Comparison of ENCODE assay signal across 8 cellular contexts in the genomic region with DNA sequence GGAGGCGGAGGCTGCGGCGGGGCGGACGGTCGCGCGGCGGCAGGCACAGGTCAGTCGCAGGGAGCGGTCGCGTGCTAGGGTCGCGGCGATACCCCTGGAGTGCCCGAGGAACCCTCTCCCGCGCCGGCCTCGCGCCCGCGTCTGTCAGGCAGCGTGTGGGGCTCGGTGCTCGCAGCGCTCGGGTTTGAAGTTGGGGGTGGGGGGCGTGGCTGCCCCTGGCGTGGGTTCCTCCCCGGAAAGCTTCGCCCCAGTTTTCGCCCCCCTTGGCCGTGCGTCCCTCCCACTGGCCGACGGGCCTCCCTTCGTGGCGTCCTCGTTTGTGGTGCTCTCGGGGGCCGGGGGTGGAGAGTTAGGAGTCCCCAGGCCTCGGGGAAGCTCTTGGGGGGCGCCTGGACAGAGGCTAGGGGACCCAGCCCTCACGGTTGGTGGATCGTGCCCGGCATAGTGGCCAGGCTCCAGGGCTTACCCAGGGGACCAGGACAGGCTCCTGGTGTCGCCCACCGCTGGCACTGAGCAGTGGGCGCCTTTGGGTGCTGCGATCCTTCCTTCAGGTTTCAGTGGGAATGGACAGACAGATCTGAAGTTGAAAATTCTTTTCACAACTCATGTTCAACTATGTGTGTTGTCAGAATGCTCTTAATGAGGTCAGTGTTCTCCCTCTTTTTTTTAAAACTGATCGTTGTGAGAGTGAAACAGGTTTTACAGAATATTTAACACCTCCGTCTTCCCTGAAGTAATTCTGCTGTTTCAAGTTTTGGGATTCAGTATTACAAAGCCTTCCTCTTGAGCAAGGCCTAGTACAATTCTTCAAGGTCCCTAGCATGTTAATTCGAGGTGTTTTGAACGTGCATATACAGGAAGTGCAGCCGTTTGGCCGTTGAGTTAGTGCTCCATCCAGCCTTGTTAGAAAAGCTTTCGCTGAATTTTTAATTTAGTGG. TPM values are rescaled to one million over a fixed set of nuclear protein-coding genes. Genes with fewer than 3 reads are reported as not detected.
DNase-seq lines count a peak whose midpoint lies in the region; ATAC-seq and TF ChIP-seq lines count a peak whose summit lies in the region.

No MANE protein-coding gene starts in this region.

- peak overlapping the region; percentile 95 for H3K27ac ChIP-seq in epithelial cell of prostate
- H3K27ac ChIP-seq in upper lobe of left lung = peak overlapping the region; percentile 88 to 98 (median 94)

- H3K27me3 ChIP-seq in neuron (ENCODE audit: insufficient read depth, low read length) (no peaks in the 10 kb centered on the region), upper lobe of left lung (no peaks in the 10 kb centered on the region)

- DNase-seq in EH (ENCODE audit: low read depth) (peak; percentile 48), LNCaP clone FGC (ENCODE audit: low read depth) (no peak), epithelial cell of prostate (ENCODE audit: low read depth, low spot score) (no peak), upper lobe of left lung (peak in 1 of 2 donors; percentile 61)
- DNase-seq in activated CD4-positive, alpha-beta T cell treated with anti-CD3 and anti-CD28 coated beads, Interleukin-2, amount 50 U/mL, for 48 hours = peak; percentile 68 to 72

- peak in 1 of 4 donors; percentile 65 for TF ChIP-seq POLR2A in upper lobe of left lung (IDR thresholded peaks at IDR 0.05)

- H3K36me3 ChIP-seq in neuron (ENCODE audit: insufficient read depth, low read length) (peaks cover 9% of the 10 kb centered on the region), upper lobe of left lung (peaks cover 0 to 11% (median 7%) of the 10 kb centered on the region in 4 donors)

- no peak for TF ChIP-seq CTCF in LNCaP clone FGC (IDR thresholded peaks at IDR 0.05; ENCODE audit: control insufficient read depth, extremely low read depth, insufficient read depth)
- TF ChIP-seq CTCF in upper lobe of left lung (IDR thresholded peaks at IDR 0.05) = no peak

- 0 to 2% methylated on average over 14 to 30 of the region's 59 CpGs for WGBS in upper lobe of left lung, 2 donors

- H3K4me1 ChIP-seq in neuron (ENCODE audit: insufficient read depth, low read length) = peaks cover 12% of the 10 kb centered on the region
- H3K4me1 ChIP-seq in upper lobe of left lung = peaks cover 9 to 23% (median 12%) of the 10 kb centered on the region in 4 donors

- H3K9me3 ChIP-seq in neuron (ENCODE audit: low read length) = peaks cover 3% of the 10 kb centered on the region
- peaks cover 0 to 6% (median 0%) of the 10 kb centered on the region in 4 donors for H3K9me3 ChIP-seq in upper lobe of left lung

- peak overlapping the region; percentile 77 for H3K4me3 ChIP-seq in LNCaP clone FGC (ENCODE audit: low read depth, low read length)
- H3K4me3 ChIP-seq in neuron (ENCODE audit: low read length) = peak overlapping the region; percentile 98
- peak overlapping the region; percentile 58 to 98 (median 94) for H3K4me3 ChIP-seq in upper lobe of left lung

- no peak for TF ChIP-seq EP300 in upper lobe of left lung (IDR thresholded peaks at IDR 0.05)

- peak; percentile 36 for ATAC-seq in GM21515 (IDR thresholded peaks at IDR 0.05; ENCODE audit: unreplicated experiment)
- peak; percentile 2 to 39 for ATAC-seq in upper lobe of left lung (ENCODE audit: low FRiP score in 2 of 2)
- ATAC-seq in HG03442 (IDR thresholded peaks at IDR 0.05; ENCODE audit: unreplicated experiment) = no peak

- H2AFZ ChIP-seq in neuron (ENCODE audit: low read depth, low read length) = peak overlapping the region; percentile 63

RNA-seq across cellular contexts. Expression of gene RALBP1, which starts 0.6 kb away (rescaled TPM):
- 10 to 100 TPM; 39.8 to 82.6 (median 57.6) TPM for total RNA-seq in upper lobe of left lung

Comparison
In these comparisons a context has a peak if more than half of its experiments do, and no peak if none do; other contexts are left out.
1. DNase-seq: peak in EH (single experiment) and activated CD4-positive, alpha-beta T cell treated with anti-CD3 and anti-CD28 coated beads, Interleukin-2, amount 50 U/mL, for 48 hours (2 of 2); none in LNCaP clone FGC (single experiment) and epithelial cell of prostate (single experiment).
2. Peak in every context shown above with its lines, with median percentiles within 50 percentile points of each other: H3K4me3 ChIP-seq.